1 cellular context compared by ENCODE assay signal in the genomic region with DNA sequence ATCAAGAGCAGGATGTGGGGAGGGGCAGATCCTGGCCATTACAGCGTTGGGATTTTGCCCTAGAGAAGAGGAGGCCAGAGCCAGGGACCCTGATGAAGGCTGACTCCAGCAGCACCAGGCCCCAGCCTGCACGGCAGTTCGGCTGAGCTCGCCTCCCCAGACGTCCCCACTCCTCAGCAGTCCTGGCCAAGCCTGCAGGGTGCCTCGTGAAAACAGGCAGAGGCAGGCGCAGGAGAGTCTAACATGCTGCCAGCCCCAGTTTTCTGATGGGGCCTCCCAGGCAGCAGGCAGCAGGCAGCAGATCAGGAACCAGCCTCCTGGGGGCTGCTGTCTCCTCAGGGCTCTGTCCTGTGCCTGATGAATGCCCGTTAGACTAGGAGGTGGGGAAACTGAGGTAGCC.
TF ChIP-seq lines count a peak whose summit lies in the region.

No MANE protein-coding gene starts in this region.

TF ChIP-seq in H1, 55 proteins besides CTCF, POLR2A, EP300 and RAD21 (continued from another document):
- TF ChIP-seq SIRT6 (IDR thresholded peaks at IDR 0.05; ENCODE audit: low read length), result no peak
- TF ChIP-seq SRF (IDR thresholded peaks at IDR 0.05; ENCODE audit: low read depth, low read length), result no peak
- no peak for TF ChIP-seq RNF2 (IDR thresholded peaks at IDR 0.05; ENCODE audit: borderline replicate concordance, low read depth, low read length, missing control alignments, poor library complexity, severe bottlenecking)
- no peak for TF ChIP-seq CREB1 (IDR thresholded peaks at IDR 0.05)
- TF ChIP-seq, protein P1, sequence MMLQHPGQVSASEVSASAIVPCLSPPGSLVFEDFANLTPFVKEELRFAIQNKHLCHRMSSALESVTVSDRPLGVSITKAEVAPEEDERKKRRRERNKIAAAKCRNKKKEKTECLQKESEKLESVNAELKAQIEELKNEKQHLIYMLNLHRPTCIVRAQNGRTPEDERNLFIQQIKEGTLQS (IDR thresholded peaks at IDR 0.05; ENCODE audit: insufficient read depth, low read depth, low read length), result no peak
- TF ChIP-seq TBP (IDR thresholded peaks at IDR 0.05; ENCODE audit: low read depth, low read length), result no peak
- TF ChIP-seq RXRA (IDR thresholded peaks at IDR 0.05; ENCODE audit: insufficient read depth, low read depth, low read length), result no peak
